ENCODE assay signal across 1 cellular context in the genomic region with DNA sequence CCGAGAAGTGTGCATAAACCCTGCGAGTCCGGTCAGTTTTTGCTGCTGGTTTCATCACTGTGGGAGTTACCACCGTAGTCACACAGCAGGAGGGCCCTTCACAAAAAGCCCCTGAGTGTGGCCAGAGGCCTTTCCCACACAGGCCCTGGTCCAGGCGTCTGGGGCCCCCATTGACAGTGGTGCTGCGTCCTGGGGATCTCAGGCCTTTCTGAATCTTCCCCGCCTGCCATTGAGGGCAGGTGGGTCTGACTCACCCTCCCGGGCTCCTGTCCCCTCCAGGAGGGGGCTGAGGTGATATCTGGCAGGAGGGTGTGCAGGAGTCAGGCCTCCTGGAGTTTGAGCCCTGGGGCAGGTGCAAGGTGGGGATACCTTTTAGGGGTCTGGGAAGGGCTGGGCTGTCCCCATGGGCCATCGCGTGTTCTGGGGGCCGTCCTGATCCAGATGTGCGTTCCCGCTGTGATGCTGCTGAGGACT.
TF ChIP-seq lines count a peak whose summit lies in the region.

No MANE protein-coding gene starts in this region.

TF ChIP-seq in WTC11, 78 proteins besides CTCF, POLR2A, EP300 and RAD21 (continued from another document):
- TF ChIP-seq AR (CRISPR knock-in tag; IDR thresholded peaks at IDR 0.05) (no peak), E2F1 (CRISPR knock-in tag; IDR thresholded peaks at IDR 0.05) (no peak), ELF4 (CRISPR knock-in tag; IDR thresholded peaks at IDR 0.05; ENCODE audit: low read depth) (no peak), E2F5 (CRISPR knock-in tag; IDR thresholded peaks at IDR 0.05) (no peak), CREM (CRISPR knock-in tag; IDR thresholded peaks at IDR 0.05) (no peak), RORB (CRISPR knock-in tag; IDR thresholded peaks at IDR 0.05) (no peak), MLX (CRISPR knock-in tag; IDR thresholded peaks at IDR 0.05) (no peak), SOX15 (CRISPR knock-in tag; IDR thresholded peaks at IDR 0.05) (no peak)
TF ChIP-seq in WTC11: peak in this region for 0.
